22 cellular contexts compared by ENCODE assay signal in genomic region chr4:187436251-187436650, GRCh38.
"Had no signal": no experiment of that assay in that cellular context is flagged by ENCODE, and none has a peak within 500 bp of the region (broad histone marks: within the 10 kb centered on the region; RNA-seq: fewer than 3 reads in every experiment).

No MANE protein-coding gene starts in this region.

- H3K36me3 ChIP-seq: colonic mucosa, heart right ventricle, left ventricle myocardium inferior, lower lobe of right lung, pancreas, prostate gland, spleen, thoracic aorta, transverse colon had no signal

- FAIRE-seq: frontal cortex, pancreas had no signal

- H3K4me1 ChIP-seq: colonic mucosa, heart right ventricle, left ventricle myocardium inferior, lower lobe of right lung, pancreas, prostate gland, spleen, transverse colon had no signal

- H3K27me3 ChIP-seq: colonic mucosa, heart right ventricle, pancreas, spleen, transverse colon had no signal

- H3K27ac ChIP-seq: colonic mucosa, heart right ventricle, left ventricle myocardium inferior, lower lobe of right lung, pancreas, prostate gland, spleen, thoracic aorta, transverse colon had no signal

- H3K9me3 ChIP-seq: colonic mucosa, lower lobe of right lung, pancreas, prostate gland, thoracic aorta, transverse colon had no signal

- H3K4me3 ChIP-seq: colonic mucosa, heart right ventricle, left ventricle myocardium inferior, lower lobe of right lung, pancreas, prostate gland, spleen, thoracic aorta, transverse colon had no signal

- DNase-seq: cerebellar nuclear complex; colonic mucosa; dermis blood vessel endothelial cell; effector CD4-positive, alpha-beta T cell; heart right ventricle; islet precursor cell; left ventricle myocardium inferior; lower lobe of right lung; mesenchymal stem cell; naive B cell; occipital lobe; pancreas; spleen; stimulated activated CD4-positive, alpha-beta T cell treated with anti-CD3 and anti-CD28 coated beads, Interleukin-15, amount 100 ng/mL, for 24 hours; stimulated activated CD4-positive, alpha-beta T cell treated with anti-CD3 and anti-CD28 coated beads, Interleukin-1b, Interleukin-23, amount 100 ng/mL, for 48 hours; stimulated activated CD4-positive, alpha-beta T cell treated with anti-CD3 and anti-CD28 coated beads, Interleukin-4, amount 100 ng/mL, for 4 hours; stimulated activated naive B cell treated with anti-CD40 and anti-IgM and Interleukin-4, amounts not matched to agents 10 μg/mL and 1 μg/mL and 100 μg/mL, for 72 hours; stimulated activated naive CD8-positive, alpha-beta T cell treated with anti-CD3 and anti-CD28 coated beads, Interleukin-15, amount 100 ng/mL, for 72 hours; transverse colon had no signal
